ENCODE assay signal across 15 cellular contexts in genomic region chr3:52712291-52713212, GRCh38. TPM values are rescaled to one million over a fixed set of nuclear protein-coding genes. Genes with fewer than 3 reads are reported as not detected.
DNase-seq lines count a peak whose midpoint lies in the region; ATAC-seq and TF ChIP-seq lines count a peak whose summit lies in the region.
"Had no signal": no experiment of that assay in that cellular context is flagged by ENCODE, and none has a peak within 500 bp of the region (broad histone marks: within the 10 kb centered on the region; RNA-seq: fewer than 3 reads in every experiment).

No MANE protein-coding gene starts in this region.

- peaks cover 0 to 7% of the 10 kb centered on the region in 2 donors for H3K9me3 ChIP-seq in neuronal stem cell (replicated peaks in 1 of 2; ENCODE audit: control insufficient read depth in 2 of 2, insufficient read depth in 1 of 2, low read depth in 1 of 2, low read length in 2 of 2)
- H3K9me3 ChIP-seq: HAP-1 had no signal

- H3K4me3 Mint-ChIP-seq in activated naive CD4-positive, alpha-beta T cell treated with anti-CD3 and anti-CD28 coated beads, Interleukin-2, amount 50 U/mL, for 24 hours, result no peak overlapping the region
- H3K4me3 Mint-ChIP-seq in IgD-negative memory B cell (peak overlapping the region in 3 of 4 donors; percentile 17 to 39 (median 38)), neural crest cell (peak overlapping the region; percentile 66)

- H3K9ac ChIP-seq in neuronal stem cell (ENCODE audit: low read depth, low read length, poor library complexity), result no peak overlapping the region

- no peaks in the 10 kb centered on the region for H3K27me3 Mint-ChIP-seq in activated naive CD4-positive, alpha-beta T cell treated with anti-CD3 and anti-CD28 coated beads, Interleukin-2, amount 50 U/mL, for 24 hours
- no peaks in the 10 kb centered on the region for H3K27me3 Mint-ChIP-seq in IgD-negative memory B cell
- H3K27me3 Mint-ChIP-seq in neural crest cell (ENCODE audit: low read depth), result no peaks in the 10 kb centered on the region

- H3K27ac Mint-ChIP-seq in activated naive CD4-positive, alpha-beta T cell treated with anti-CD3 and anti-CD28 coated beads, Interleukin-2, amount 50 U/mL, for 24 hours, result peak overlapping the region; percentile 83
- H3K27ac Mint-ChIP-seq in IgD-negative memory B cell (peak overlapping the region in 2 of 3 donors; percentile 16 to 50), neural crest cell (ENCODE audit: unreplicated experiment) (peak overlapping the region; percentile 89)
- H3K27ac Mint-ChIP-seq in activated naive CD4-positive, alpha-beta T cell treated with anti-CD3 and anti-CD28 coated beads, Interleukin-2, amount 50 U/mL, for 72 hours, result peak overlapping the region in 1 of 2 donors; percentile 75

- H3K4me3 ChIP-seq in neuronal stem cell (ENCODE audit: low read length in 2 of 2), result no peak overlapping the region
- H3K4me3 ChIP-seq: HAP-1, PC-9 had no signal

- H3K36me3 Mint-ChIP-seq in activated naive CD4-positive, alpha-beta T cell treated with anti-CD3 and anti-CD28 coated beads, Interleukin-2, amount 50 U/mL, for 24 hours, result peaks cover 4% of the 10 kb centered on the region
- H3K36me3 Mint-ChIP-seq in IgD-negative memory B cell, result peaks cover 2% of the 10 kb centered on the region
- peaks cover 11% of the 10 kb centered on the region for H3K36me3 Mint-ChIP-seq in neural crest cell (ENCODE audit: low read depth)
- H3K36me3 Mint-ChIP-seq in activated naive CD4-positive, alpha-beta T cell treated with anti-CD3 and anti-CD28 coated beads, Interleukin-2, amount 50 U/mL, for 72 hours, result peaks cover 3 to 11% of the 10 kb centered on the region in 2 donors

- no peak overlapping the region for H3K27ac ChIP-seq in neuronal stem cell (replicated peaks; ENCODE audit: low read length)
- H3K27ac ChIP-seq: C4-2B, PC-9 had no signal

- peaks cover 14% of the 10 kb centered on the region for H3K4me1 Mint-ChIP-seq in activated naive CD4-positive, alpha-beta T cell treated with anti-CD3 and anti-CD28 coated beads, Interleukin-2, amount 50 U/mL, for 24 hours
- H3K4me1 Mint-ChIP-seq in IgD-negative memory B cell (peaks cover 16 to 24% (median 18%) of the 10 kb centered on the region in 3 donors), neural crest cell (peaks cover 31% of the 10 kb centered on the region)

- H3K4ac ChIP-seq in neuronal stem cell (ENCODE audit: low read length), result no peak overlapping the region

- no peak overlapping the region for H3K14ac ChIP-seq in neuronal stem cell (ENCODE audit: low read length)

- peaks cover 0 to 8% of the 10 kb centered on the region in 2 donors for H3K4me1 ChIP-seq in neuronal stem cell (ENCODE audit: control insufficient read depth in 2 of 2, insufficient read depth in 1 of 2, low read depth in 1 of 2, low read length in 2 of 2)

- intact Hi-C loops in left colon (cut with DNase I, micrococcal nuclease), result no loop called here

- H2BK12ac ChIP-seq in neuronal stem cell (ENCODE audit: low read length), result no peak overlapping the region

- H3K9me3 Mint-ChIP-seq in activated naive CD4-positive, alpha-beta T cell treated with anti-CD3 and anti-CD28 coated beads, Interleukin-2, amount 50 U/mL, for 24 hours, result no peaks in the 10 kb centered on the region
- H3K9me3 Mint-ChIP-seq in IgD-negative memory B cell (no peaks in the 10 kb centered on the region), neural crest cell (no peaks in the 10 kb centered on the region)
- H3K9me3 Mint-ChIP-seq in activated naive CD4-positive, alpha-beta T cell treated with anti-CD3 and anti-CD28 coated beads, Interleukin-2, amount 50 U/mL, for 72 hours, result no peaks in the 10 kb centered on the region

- peak; percentile 46 for ATAC-seq in left colon
- no peak for ATAC-seq in activated naive CD4-positive, alpha-beta T cell treated with anti-CD3 and anti-CD28 coated beads, Interleukin-2, amount 50 U/mL, for 72 hours

- no peaks in the 10 kb centered on the region for H3K79me1 ChIP-seq in neuronal stem cell (ENCODE audit: low read depth, low read length)

- H4K91ac ChIP-seq in neuronal stem cell (ENCODE audit: low read depth, low read length, poor library complexity), result no peak overlapping the region

- no peak for DNase-seq in activated naive CD4-positive, alpha-beta T cell treated with Interleukin-2 at 50 U/mL for 16 hours
- DNase-seq in left colon, result no peak
- peak; percentile 12 for DNase-seq in neural crest cell (ENCODE audit: low read depth, low spot score)
- no peak for DNase-seq in neuronal stem cell (ENCODE audit: low spot score)
- no peak for DNase-seq in KG1 (lab: John Stamatoyannopoulos, UW)
- no peak for DNase-seq in activated naive CD4-positive, alpha-beta T cell treated with anti-CD3 and anti-CD28 coated beads, Interleukin-2, amount 50 U/mL, for 72 hours (ENCODE audit: low spot score in 2 of 2)
- DNase-seq: NCI-H1105 treated with DMSO at 0.1 percent for 48 hours, NCI-H1930, NCI-H510A, NCI-H82, PC-9 had no signal

- no peak overlapping the region for H2BK15ac ChIP-seq in neuronal stem cell (ENCODE audit: low read length)

- H2AK5ac ChIP-seq in neuronal stem cell (ENCODE audit: low read depth, low read length), result no peak overlapping the region

- H3K23ac ChIP-seq in neuronal stem cell (ENCODE audit: low read depth, low read length, poor library complexity), result no peak overlapping the region

- peaks cover 11 to 73% of the 10 kb centered on the region in 2 donors for H3K36me3 ChIP-seq in neuronal stem cell (replicated peaks in 1 of 2; ENCODE audit: control insufficient read depth in 2 of 2, insufficient read depth in 2 of 2, low read length in 2 of 2)

- no peak overlapping the region for H2BK120ac ChIP-seq in neuronal stem cell (ENCODE audit: low read depth, low read length)

- H3K18ac ChIP-seq in neuronal stem cell (ENCODE audit: low read length), result no peak overlapping the region

- no peak overlapping the region for H2BK5ac ChIP-seq in neuronal stem cell (ENCODE audit: low read length)

- TF ChIP-seq CTCF in neural crest cell (conservative IDR thresholded peaks at IDR 0.05), result no peak

- H3K4me2 ChIP-seq in neuronal stem cell (ENCODE audit: insufficient read depth, low read length, poor library complexity, severe bottlenecking), result no peak overlapping the region
- H3K4me2 ChIP-seq: PC-9 had no signal

- no peak overlapping the region for H4K8ac ChIP-seq in neuronal stem cell (ENCODE audit: low read depth, low read length)

- no peaks in the 10 kb centered on the region for H3K27me3 ChIP-seq in neuronal stem cell (ENCODE audit: control insufficient read depth in 3 of 3, insufficient read depth in 3 of 3, low read depth in 1 of 3, low read length in 3 of 3)

- H2AFZ ChIP-seq in neuronal stem cell (ENCODE audit: low read length), result no peak overlapping the region
- H2AFZ ChIP-seq: PC-9 had no signal

- no CpG with 5 or more reads among the region's 17 CpGs for WGBS in neuronal stem cell (ENCODE audit: extremely low coverage in 2 of 2, insufficient read length in 2 of 2, insufficient replicate concordance in 1 of 2), 2 donors

RNA-seq across cellular contexts. Expression of gene SPCS1, which starts 6.6 kb away (rescaled TPM):
- polyA plus RNA-seq in IgD-negative memory B cell, result 326 TPM
- total RNA-seq in left colon, result 100 to 1,000 TPM in 1 of 2 donors, 10 to 100 TPM in 1; 95.4 to 101 TPM
- total RNA-seq in neural crest cell, result 101 and 109 TPM in 2 replicates
- 126 TPM for polyA plus RNA-seq in neuronal stem cell (2013, experiment 1 of 2)
- 134 TPM for polyA plus RNA-seq in neuronal stem cell (2013, experiment 2 of 2)
- total RNA-seq in activated naive CD4-positive, alpha-beta T cell treated with anti-CD3 and anti-CD28 coated beads, Interleukin-2, amount 50 U/mL, for 72 hours, result 100 to 1,000 TPM in 1 of 2 donors, 10 to 100 TPM in 1; 94.3 to 102 TPM

RNA-seq across cellular contexts. Expression of gene GLT8D1, which starts 7.0 kb away (rescaled TPM):
- 38.0 TPM for polyA plus RNA-seq in IgD-negative memory B cell
- total RNA-seq in left colon (10 to 100 TPM; 27.8 to 29.0 TPM), neural crest cell (64.1 and 69.9 TPM in 2 replicates)
- 58.9 TPM for polyA plus RNA-seq in neuronal stem cell (2013, experiment 1 of 2)
- 57.8 TPM for polyA plus RNA-seq in neuronal stem cell (2013, experiment 2 of 2)
- 10 to 100 TPM; 28.4 to 35.0 TPM for total RNA-seq in activated naive CD4-positive, alpha-beta T cell treated with anti-CD3 and anti-CD28 coated beads, Interleukin-2, amount 50 U/mL, for 72 hours

RNA-seq across cellular contexts. Expression of gene GNL3, which starts 26.7 kb away (rescaled TPM):
- polyA plus RNA-seq in IgD-negative memory B cell, result 64.0 TPM
- total RNA-seq in left colon (10 to 100 TPM; 40.8 to 56.5 TPM), neural crest cell (142 TPM in 2 replicates)
- polyA plus RNA-seq in neuronal stem cell (2013, experiment 1 of 2), result 157 TPM
- polyA plus RNA-seq in neuronal stem cell (2013, experiment 2 of 2), result 165 TPM
- 100 to 1,000 TPM; 171 to 217 TPM for total RNA-seq in activated naive CD4-positive, alpha-beta T cell treated with anti-CD3 and anti-CD28 coated beads, Interleukin-2, amount 50 U/mL, for 72 hours

RNA-seq across cellular contexts. Expression of gene PBRM1, which starts 26.8 kb away (rescaled TPM):
- 81.1 TPM for polyA plus RNA-seq in IgD-negative memory B cell
- total RNA-seq in left colon (10 to 100 TPM; 53.0 to 57.0 TPM), neural crest cell (107 and 109 TPM in 2 replicates)
- 39.5 TPM for polyA plus RNA-seq in neuronal stem cell (2013, experiment 1 of 2)
- 40.6 TPM for polyA plus RNA-seq in neuronal stem cell (2013, experiment 2 of 2)
- total RNA-seq in activated naive CD4-positive, alpha-beta T cell treated with anti-CD3 and anti-CD28 coated beads, Interleukin-2, amount 50 U/mL, for 72 hours, result 10 to 100 TPM; 69.5 to 70.1 TPM

RNA-seq across cellular contexts. Expression of gene NEK4, which starts 58.2 kb away (rescaled TPM):
- 11.3 TPM for polyA plus RNA-seq in IgD-negative memory B cell
- total RNA-seq in left colon (10 to 100 TPM; 20.9 to 25.1 TPM), neural crest cell (45.9 and 52.3 TPM in 2 replicates)
- 15.7 TPM for polyA plus RNA-seq in neuronal stem cell (2013, experiment 1 of 2)
- polyA plus RNA-seq in neuronal stem cell (2013, experiment 2 of 2), result 16.7 TPM
- 10 to 100 TPM in 1 of 2 donors, 1 to 10 TPM in 1; 3.2 to 19.9 TPM for total RNA-seq in activated naive CD4-positive, alpha-beta T cell treated with anti-CD3 and anti-CD28 coated beads, Interleukin-2, amount 50 U/mL, for 72 hours
